Comparison of ENCODE assay signal across 9 cellular contexts in genomic region chr16:79093554-79093967, GRCh38.
A peak's percentile ranks its signal among the peaks of the same experiment; 100 is the strongest.
DNase-seq lines count a peak whose midpoint lies in the region; ATAC-seq and FAIRE-seq lines count a peak whose summit lies in the region.
"Had no signal": no experiment of that assay in that cellular context is flagged by ENCODE, and none has a peak within 500 bp of the region (broad histone marks: within the 10 kb centered on the region; RNA-seq: fewer than 3 reads in every experiment).

No MANE protein-coding gene starts in this region.

- peaks cover 58% of the 10 kb centered on the region for H3K4me1 Mint-ChIP-seq in central memory CD8-positive, alpha-beta T cell

- peak in 3 of 5 experiments; percentile 10 to 81 (median 12) for DNase-seq in T-helper 2 cell
- DNase-seq in central memory CD8-positive, alpha-beta T cell (ENCODE audit: low spot score in 2 of 2), result peak in 1 of 2 donors; percentile 13
- DNase-seq in stimulated activated CD8-positive, alpha-beta memory T cell treated with anti-CD3 and anti-CD28 coated beads, Interleukin-15, amount 100 ng/mL, for 48 hours (ENCODE audit: low read depth in 2 of 2), result peak; percentile 45 to 54
- no peak for DNase-seq in GM19239 (ENCODE audit: insufficient read length, low spot score)
- no peak for DNase-seq in D341Med (ENCODE audit: low spot score)
- DNase-seq in NCI-H345 (lab: John Stamatoyannopoulos, UW), result no peak
- DNase-seq: erythroblast had no signal

- no peaks in the 10 kb centered on the region for H3K27me3 Mint-ChIP-seq in central memory CD8-positive, alpha-beta T cell

- no peak for FAIRE-seq in GM19239 (lab: Jason Lieb, UNC)

- H3K9me3 Mint-ChIP-seq in central memory CD8-positive, alpha-beta T cell, result no peaks in the 10 kb centered on the region

- ATAC-seq in GM21515 (IDR thresholded peaks at IDR 0.05; ENCODE audit: unreplicated experiment), result peak; percentile 59
- ATAC-seq in central memory CD8-positive, alpha-beta T cell (replicated peaks; ENCODE audit: extremely low read depth, poor library complexity, severe bottlenecking), result peak; percentile 57
- ATAC-seq in HG03520 (IDR thresholded peaks at IDR 0.05; ENCODE audit: unreplicated experiment), result no peak

- peaks cover 5% of the 10 kb centered on the region for H3K36me3 Mint-ChIP-seq in central memory CD8-positive, alpha-beta T cell (ENCODE audit: insufficient read depth)

- H3K4me3 Mint-ChIP-seq in central memory CD8-positive, alpha-beta T cell, result peak overlapping the region; percentile 51

- H3K27ac Mint-ChIP-seq in central memory CD8-positive, alpha-beta T cell (ENCODE audit: low read depth), result peak overlapping the region; percentile 46

Comparison
In these comparisons a context has a peak if more than half of its experiments do, and no peak if none do; other contexts are left out.
1. DNase-seq: peak in T-helper 2 cell (3 of 5) and stimulated activated CD8-positive, alpha-beta memory T cell treated with anti-CD3 and anti-CD28 coated beads, Interleukin-15, amount 100 ng/mL, for 48 hours (2 of 2); none in GM19239 (single experiment), D341Med (single experiment) and NCI-H345 (single experiment).